In the genomic region with DNA sequence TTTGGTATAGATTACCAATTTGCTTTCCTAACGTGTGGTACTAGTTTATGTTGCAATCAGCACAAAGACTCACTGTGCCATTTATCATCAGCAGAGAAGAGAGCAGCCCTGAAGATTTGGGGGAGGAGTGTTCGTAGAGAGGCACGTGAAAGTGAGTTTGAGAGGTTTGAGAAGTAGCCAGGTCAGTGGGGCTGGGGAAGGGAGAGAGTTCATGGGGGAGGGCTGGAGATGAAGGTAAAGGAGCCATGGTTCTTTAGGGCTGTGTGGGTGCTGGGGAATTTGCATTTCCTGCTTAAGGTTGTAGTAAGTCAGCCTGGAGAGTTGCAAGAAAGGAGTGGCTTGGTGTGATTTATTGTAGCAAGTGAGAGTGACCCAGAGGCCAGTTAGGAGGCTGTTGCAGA, we compare ENCODE assay signal across 10 cellular contexts.
DNase-seq lines count a peak whose midpoint lies in the region; TF ChIP-seq lines count a peak whose summit lies in the region.
"Had no signal": no experiment of that assay in that cellular context is flagged by ENCODE, and none has a peak within 500 bp of the region (broad histone marks: within the 10 kb centered on the region; RNA-seq: fewer than 3 reads in every experiment).

No MANE protein-coding gene starts in this region.

- H3K36me3 Mint-ChIP-seq in activated T-helper 1 cell treated with anti-CD3 and anti-CD28 coated beads, Interleukin-12 subunit alpha, Interleukin-12 subunit beta, Interleukin-2, Interleukin-4 antibody, amounts not matched to agents 30 ng/mL and 10 ng/mL and 1 ng/mL, durations not matched to agents 14 hours and 24 hours and 36 hours (ENCODE audit: low read depth): no peaks in the 10 kb centered on the region

- H3K4me3 ChIP-seq in cardiac muscle cell (no peak overlapping the region), right atrium auricular region (no peak overlapping the region), hepatocyte (no peak overlapping the region), uterus (no peak overlapping the region)

- H3K4me1 ChIP-seq in cardiac muscle cell (ENCODE audit: low read depth): peaks cover 19% of the 10 kb centered on the region
- H3K4me1 ChIP-seq in right atrium auricular region: no peaks in the 10 kb centered on the region
- peaks cover 46% of the 10 kb centered on the region for H3K4me1 ChIP-seq in hepatocyte (ENCODE audit: insufficient read depth)
- no peaks in the 10 kb centered on the region for H3K4me1 ChIP-seq in uterus

- H2AFZ ChIP-seq in hepatocyte: no peak overlapping the region

- no peak overlapping the region for H3K27ac Mint-ChIP-seq in activated T-helper 1 cell treated with anti-CD3 and anti-CD28 coated beads, Interleukin-12 subunit alpha, Interleukin-12 subunit beta, Interleukin-2, Interleukin-4 antibody, amounts not matched to agents 30 ng/mL and 10 ng/mL and 1 ng/mL, durations not matched to agents 14 hours and 24 hours and 36 hours
- H3K27ac Mint-ChIP-seq: activated T-helper 17 cell treated with anti-CD3 and anti-CD28 coated beads, Interleukin-2, amount 50 U/mL, for 72 hours had no signal

- 45% methylated on average over 3 of the region's 3 CpGs for WGBS in hepatocyte (ENCODE audit: low lambda C conversion rate, missing lambda C conversion rate)

- peaks cover 93% of the 10 kb centered on the region for H3K79me2 ChIP-seq in hepatocyte

- H3K9me3 Mint-ChIP-seq in activated T-helper 1 cell treated with anti-CD3 and anti-CD28 coated beads, Interleukin-12 subunit alpha, Interleukin-12 subunit beta, Interleukin-2, Interleukin-4 antibody, amounts not matched to agents 30 ng/mL and 10 ng/mL and 1 ng/mL, durations not matched to agents 14 hours and 24 hours and 36 hours: no peaks in the 10 kb centered on the region
- H3K9me3 Mint-ChIP-seq: activated T-helper 17 cell treated with anti-CD3 and anti-CD28 coated beads, Interleukin-2, amount 50 U/mL, for 72 hours had no signal

- H3K36me3 ChIP-seq in cardiac muscle cell: no peaks in the 10 kb centered on the region
- no peaks in the 10 kb centered on the region for H3K36me3 ChIP-seq in right atrium auricular region
- H3K36me3 ChIP-seq in hepatocyte (replicated peaks; ENCODE audit: insufficient read depth, low read depth): no peaks in the 10 kb centered on the region
- no peaks in the 10 kb centered on the region for H3K36me3 ChIP-seq in uterus

- TF ChIP-seq CTCF in cardiac muscle cell (IDR thresholded peaks at IDR 0.05; ENCODE audit: low read depth, low read length) (no peak), right atrium auricular region (IDR thresholded peaks at IDR 0.05) (no peak), hepatocyte (IDR thresholded peaks at IDR 0.05; ENCODE audit: poor library complexity) (no peak), uterus (IDR thresholded peaks at IDR 0.05) (no peak)

- H3K4me2 ChIP-seq in hepatocyte: peak overlapping the region; percentile 11

- H3K4me3 Mint-ChIP-seq in activated T-helper 1 cell treated with anti-CD3 and anti-CD28 coated beads, Interleukin-12 subunit alpha, Interleukin-12 subunit beta, Interleukin-2, Interleukin-4 antibody, amounts not matched to agents 30 ng/mL and 10 ng/mL and 1 ng/mL, durations not matched to agents 14 hours and 24 hours and 36 hours: no peak overlapping the region
- H3K4me3 Mint-ChIP-seq: activated T-helper 17 cell treated with anti-CD3 and anti-CD28 coated beads, Interleukin-2, amount 50 U/mL, for 72 hours had no signal

- no peak for TF ChIP-seq POLR2A in uterus (IDR thresholded peaks at IDR 0.05)

- H3K27me3 ChIP-seq in cardiac muscle cell (no peaks in the 10 kb centered on the region), right atrium auricular region (no peaks in the 10 kb centered on the region), hepatocyte (no peaks in the 10 kb centered on the region), uterus (no peaks in the 10 kb centered on the region)

- H3K9me2 ChIP-seq in hepatocyte (replicated peaks; ENCODE audit: insufficient read depth): no peaks in the 10 kb centered on the region

- intact Hi-C loops in uterus (cut with DNase I; ENCODE audit: low total_unique reads): no loop called here
- intact Hi-C loops in activated T-helper 1 cell treated with anti-CD3 and anti-CD28 coated beads, Interleukin-12 subunit alpha, Interleukin-12 subunit beta, Interleukin-2, Interleukin-4 antibody, amounts not matched to agents 30 ng/mL and 10 ng/mL and 1 ng/mL, durations not matched to agents 14 hours and 24 hours and 36 hours (cut with micrococcal nuclease): no loop called here

- H3K27me3 Mint-ChIP-seq in activated T-helper 1 cell treated with anti-CD3 and anti-CD28 coated beads, Interleukin-12 subunit alpha, Interleukin-12 subunit beta, Interleukin-2, Interleukin-4 antibody, amounts not matched to agents 30 ng/mL and 10 ng/mL and 1 ng/mL, durations not matched to agents 14 hours and 24 hours and 36 hours (ENCODE audit: insufficient read depth): peaks cover 36% of the 10 kb centered on the region

- DNase-seq in cardiac muscle cell (ENCODE audit: low read depth in 1 of 2, low spot score in 1 of 2): peak; percentile 53 to 58
- DNase-seq in right atrium auricular region (ENCODE audit: low spot score): no peak
- peak; percentile 25 for DNase-seq in RPMI7951 (ENCODE audit: low read depth)
- DNase-seq in hepatocyte (ENCODE audit: low spot score): peak; percentile 47
- peak; percentile 36 to 58 for DNase-seq in uterus
- no peak for DNase-seq in activated T-helper 1 cell treated with anti-CD3 and anti-CD28 coated beads, Interleukin-12 subunit alpha, Interleukin-12 subunit beta, Interleukin-2, Interleukin-4 antibody, amounts not matched to agents 30 ng/mL and 10 ng/mL and 1 ng/mL, durations not matched to agents 14 hours and 24 hours and 36 hours (ENCODE audit: low spot score)
- no peak for DNase-seq in activated gamma-delta T cell (lab: John Stamatoyannopoulos, UW)
- no peak for DNase-seq in AG08396 (ENCODE audit: low spot score)
- DNase-seq: NCI-H1417 treated with DMSO at 0.1 percent for 48 hours had no signal

- H3K9me3 ChIP-seq in cardiac muscle cell (ENCODE audit: low read depth) (no peaks in the 10 kb centered on the region), right atrium auricular region (no peaks in the 10 kb centered on the region), hepatocyte (ENCODE audit: low read depth) (no peaks in the 10 kb centered on the region), uterus (no peaks in the 10 kb centered on the region)

- H3K4me1 Mint-ChIP-seq in activated T-helper 1 cell treated with anti-CD3 and anti-CD28 coated beads, Interleukin-12 subunit alpha, Interleukin-12 subunit beta, Interleukin-2, Interleukin-4 antibody, amounts not matched to agents 30 ng/mL and 10 ng/mL and 1 ng/mL, durations not matched to agents 14 hours and 24 hours and 36 hours (ENCODE audit: low read depth): peaks cover 15% of the 10 kb centered on the region

- H3K27ac ChIP-seq in cardiac muscle cell: peak overlapping the region; percentile 76
- H3K27ac ChIP-seq in right atrium auricular region: no peak overlapping the region
- H3K27ac ChIP-seq in hepatocyte: peak overlapping the region; percentile 2
- H3K27ac ChIP-seq in uterus: peak overlapping the region; percentile 35 to 50

- no peaks in the 10 kb centered on the region for H4K20me1 ChIP-seq in hepatocyte (ENCODE audit: insufficient read depth, poor library complexity, severe bottlenecking)

Comparison
In these comparisons a context has a peak if more than half of its experiments do, and no peak if none do; other contexts are left out.
1. DNase-seq: peak in cardiac muscle cell (2 of 2), RPMI7951 (single experiment), hepatocyte (single experiment) and uterus (2 of 2); none in right atrium auricular region (single experiment), activated T-helper 1 cell treated with anti-CD3 and anti-CD28 coated beads, Interleukin-12 subunit alpha, Interleukin-12 subunit beta, Interleukin-2, Interleukin-4 antibody, amounts not matched to agents 30 ng/mL and 10 ng/mL and 1 ng/mL, durations not matched to agents 14 hours and 24 hours and 36 hours (single experiment), activated gamma-delta T cell (single experiment) and AG08396 (single experiment).
2. H3K27ac ChIP-seq: peak in cardiac muscle cell (single experiment), hepatocyte (single experiment) and uterus (2 of 2); none in right atrium auricular region (0 of 2).